19 cellular contexts compared by ENCODE assay signal in genomic region chr6:20870493-20870892, GRCh38.
DNase-seq lines count a peak whose midpoint lies in the region; ATAC-seq, FAIRE-seq and TF ChIP-seq lines count a peak whose summit lies in the region.
"Had no signal": no experiment of that assay in that cellular context is flagged by ENCODE, and none has a peak within 500 bp of the region (broad histone marks: within the 10 kb centered on the region; RNA-seq: fewer than 3 reads in every experiment).

No MANE protein-coding gene starts in this region.

- WGBS in K562 (ENCODE audit: insufficient coverage, low coverage, missing lambda C conversion rate), result 10% methylated on average over 1 of the region's 1 CpG

- intact Hi-C loops in K562 (cut with micrococcal nuclease), result loop anchor here (10.0 kb wide), 1 partner anchor 724 kb away; the partner anchor contains the start of gene SOX4

- peak; percentile 11 to 65 (median 16) for DNase-seq in NCI-H1417 (lab: John Stamatoyannopoulos, UW)
- DNase-seq in NCI-H1417 treated with DMSO at 0.1 percent for 48 hours (lab: John Stamatoyannopoulos, UW), result no peak
- DNase-seq in SHP77 (lab: John Stamatoyannopoulos, UW), result peak; percentile 13 to 40
- DNase-seq in SHP77 treated with DMSO at 0.1 percent for 48 hours (lab: John Stamatoyannopoulos, UW), result no peak
- DNase-seq in K562 (ENCODE audit: extremely low read depth in 1 of 4, low spot score in 3 of 4), result peak in 1 of 4 experiments; percentile 22
- DNase-seq in lung microvascular endothelial cell (ENCODE audit: low read depth in 2 of 2), result peak; percentile 31 to 70
- DNase-seq in stimulated activated CD4-positive, alpha-beta T cell treated with anti-CD3 and anti-CD28 coated beads, Interleukin-1b, Interleukin-23, amount 100 ng/mL, for 48 hours, result no peak
- no peak for DNase-seq in stimulated activated CD4-positive, alpha-beta T cell treated with anti-CD3 and anti-CD28 coated beads, Interleukin-4, amount 100 ng/mL, for 1 hour
- DNase-seq: BE2C; Caco-2; CD4-positive, CD25-positive, alpha-beta regulatory T cell; H9; NCI-H1694; NCI-H2081 treated with DMSO at 0.1 percent for 48 hours; T-helper 17 cell had no signal

- no TSS peak for BruUV-seq in K562 (replicated peaks; lab: Mats Ljungman, UMichigan)

- no peak for TF ChIP-seq RAD21 in K562 (CRISPR knock-in tag; conservative IDR thresholded peaks at IDR 0.05 in 1 of 2, IDR thresholded peaks at IDR 0.05 in 1 of 2)

- no peak overlapping the region for H3K27ac ChIP-seq in K562 (ENCODE audit: extremely low read depth, low read depth, low read length)
- H3K27ac ChIP-seq: SJSA1 had no signal

- H3K4me2 ChIP-seq in K562 (ENCODE audit: insufficient read depth, low read length), result no peak overlapping the region

- H3K27me3 ChIP-seq in K562 (ENCODE audit: control insufficient read depth in 2 of 2, insufficient read depth in 2 of 2, low read length in 2 of 2), result no peaks in the 10 kb centered on the region
- H3K27me3 ChIP-seq: BE2C, SJSA1 had no signal

- H4K20me1 ChIP-seq in K562 (replicated peaks; ENCODE audit: control insufficient read depth, insufficient read depth, low read length), result no peaks in the 10 kb centered on the region

- no peak for ATAC-seq in K562
- ATAC-seq: T-helper 17 cell had no signal

- H3K4me1 ChIP-seq in K562 (replicated peaks in 1 of 2; ENCODE audit: control insufficient read depth in 2 of 2, insufficient read depth in 2 of 2, low read length in 2 of 2), result no peaks in the 10 kb centered on the region

- H3K36me3 ChIP-seq in K562 (ENCODE audit: control insufficient read depth, insufficient read depth, low read length), result no peaks in the 10 kb centered on the region
- H3K36me3 ChIP-seq: BE2C, SJSA1 had no signal

- no peak for TF ChIP-seq POLR2A in K562 (conservative IDR thresholded peaks at IDR 0.05)

- FAIRE-seq in K562 (lab: Jason Lieb, UNC), result no peak
- FAIRE-seq: A204.1, GM12891, GM18507 had no signal

- no peak for TF ChIP-seq EP300 in K562 (IDR thresholded peaks at IDR 0.05; ENCODE audit: low read length)

- H3K9me1 ChIP-seq in K562 (ENCODE audit: control insufficient read depth, insufficient read depth, low read length), result no peaks in the 10 kb centered on the region

- H3K9me3 ChIP-seq in K562 (replicated peaks; ENCODE audit: control insufficient read depth, insufficient read depth, low read depth, low read length), result no peaks in the 10 kb centered on the region
- H3K9me3 ChIP-seq: BE2C, Caco-2, SJSA1 had no signal

- H2AFZ ChIP-seq in K562 (ENCODE audit: low read depth, low read length), result no peak overlapping the region

- in situ Hi-C loops in K562 (cut with MboI), result no loop called here

- no peak for TF ChIP-seq CTCF in K562 (IDR thresholded peaks at IDR 0.05 in 2 of 3, conservative IDR thresholded peaks at IDR 0.05 in 1 of 3; ENCODE audit: insufficient read depth in 2 of 3, low read depth in 1 of 3, low read length in 3 of 3)

- no peak overlapping the region for H3K4me3 ChIP-seq in K562
- H3K4me3 ChIP-seq: SJSA1 had no signal

- CTCF ChIA-PET in K562 (lab: Yijun Ruan, JAX; ENCODE audit: low intra/inter-chr PET ratio), result no interaction called here

- no peaks in the 10 kb centered on the region for H3K79me2 ChIP-seq in K562 (ENCODE audit: control insufficient read depth, insufficient read depth, low read length)

- POLR2A ChIA-PET in K562 (lab: Yijun Ruan, JAX), result no interaction called here

- H3K9ac ChIP-seq in K562 (ENCODE audit: insufficient read depth in 1 of 2, low read depth in 2 of 2, low read length in 2 of 2), result no peak overlapping the region

TF ChIP-seq in K562, 482 proteins besides CTCF, POLR2A, EP300 and RAD21:
- TF ChIP-seq MAFG (tag; conservative IDR thresholded peaks at IDR 0.05), result peak; percentile 44
- peak; percentile 34; the same call in 1 of the 2 replicates for TF ChIP-seq CBFA2T3 (IDR thresholded peaks at IDR 0.05)
- TF ChIP-seq NFIC (IDR thresholded peaks at IDR 0.05), result peak; percentile 86
- TF ChIP-seq ZNF316 (IDR thresholded peaks at IDR 0.05), result peak; percentile 44
- peak; percentile 42 for TF ChIP-seq C11orf30 (IDR thresholded peaks at IDR 0.05; ENCODE audit: low read depth)
- TF ChIP-seq, protein P1, sequence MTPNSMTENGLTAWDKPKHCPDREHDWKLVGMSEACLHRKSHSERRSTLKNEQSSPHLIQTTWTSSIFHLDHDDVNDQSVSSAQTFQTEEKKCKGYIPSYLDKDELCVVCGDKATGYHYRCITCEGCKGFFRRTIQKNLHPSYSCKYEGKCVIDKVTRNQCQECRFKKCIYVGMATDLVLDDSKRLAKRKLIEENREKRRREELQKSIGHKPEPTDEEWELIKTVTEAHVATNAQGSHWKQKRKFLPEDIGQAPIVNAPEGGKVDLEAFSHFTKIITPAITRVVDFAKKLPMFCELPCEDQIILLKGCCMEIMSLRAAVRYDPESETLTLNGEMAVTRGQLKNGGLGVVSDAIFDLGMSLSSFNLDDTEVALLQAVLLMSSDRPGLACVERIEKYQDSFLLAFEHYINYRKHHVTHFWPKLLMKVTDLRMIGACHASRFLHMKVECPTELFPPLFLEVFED (CRISPR knock-in tag; conservative IDR thresholded peaks at IDR 0.05), result no peak
- no peak for TF ChIP-seq E4F1 (CRISPR knock-in tag; IDR thresholded peaks at IDR 0.05; ENCODE audit: borderline replicate concordance)
- peak; percentile 52; the same call in 1 of the 2 replicates for TF ChIP-seq ARID1B (IDR thresholded peaks at IDR 0.05)
TF ChIP-seq in K562: peak in this region for 6.

Comparison
In these comparisons a context has a peak if more than half of its experiments do, and no peak if none do; other contexts are left out.
1. DNase-seq: peak in NCI-H1417 (3 of 3), SHP77 (2 of 2) and lung microvascular endothelial cell (2 of 2); none in NCI-H1417 treated with DMSO at 0.1 percent for 48 hours (single experiment), SHP77 treated with DMSO at 0.1 percent for 48 hours (single experiment), stimulated activated CD4-positive, alpha-beta T cell treated with anti-CD3 and anti-CD28 coated beads, Interleukin-1b, Interleukin-23, amount 100 ng/mL, for 48 hours (single experiment) and stimulated activated CD4-positive, alpha-beta T cell treated with anti-CD3 and anti-CD28 coated beads, Interleukin-4, amount 100 ng/mL, for 1 hour (single experiment).